In genomic region chr16:1154291-1154886, GRCh38 we compare ENCODE assay signal across 11 cellular contexts. TPM values are rescaled to one million over a fixed set of nuclear protein-coding genes. Genes with fewer than 3 reads are reported as not detected.
DNase-seq lines count a peak whose midpoint lies in the region; ATAC-seq and TF ChIP-seq lines count a peak whose summit lies in the region.
"Had no signal": no experiment of that assay in that cellular context is flagged by ENCODE, and none has a peak within 500 bp of the region (broad histone marks: within the 10 kb centered on the region; RNA-seq: fewer than 3 reads in every experiment).

No MANE protein-coding gene starts in this region.

- TF ChIP-seq CTCF in astrocyte of the spinal cord (IDR thresholded peaks at IDR 0.05; ENCODE audit: low read depth, low read length) (no peak), gastrocnemius medialis (IDR thresholded peaks at IDR 0.05 in 4 of 5, conservative IDR thresholded peaks at IDR 0.05 in 1 of 5) (no peak)

- intact Hi-C loops in gastrocnemius medialis (cut with DNase I; ENCODE audit: low total_unique reads), result no loop called here

- peak overlapping the region; percentile 22 to 68 (median 47) for H3K27ac ChIP-seq in gastrocnemius medialis

- H3K4me3 ChIP-seq in H7 (ENCODE audit: insufficient read depth, low read depth, low read length), result peak overlapping the region; percentile 42
- peak overlapping the region; percentile 38 for H3K4me3 ChIP-seq in astrocyte of the spinal cord (ENCODE audit: low read depth, low read length)
- H3K4me3 ChIP-seq in gastrocnemius medialis, result peak overlapping the region; percentile 2 to 34 (median 26)

- ATAC-seq in gastrocnemius medialis (no peak), GM21515 (IDR thresholded peaks at IDR 0.05; ENCODE audit: unreplicated experiment) (no peak)

- no peaks in the 10 kb centered on the region for H3K4me1 ChIP-seq in gastrocnemius medialis

- no peaks in the 10 kb centered on the region for H3K27me3 ChIP-seq in H7 (ENCODE audit: control insufficient read depth, insufficient read depth, low read length)
- H3K27me3 ChIP-seq in gastrocnemius medialis, result peaks cover 67 to 84% (median 83%) of the 10 kb centered on the region in 3 donors

- H3K36me3 ChIP-seq in H7 (replicated peaks; ENCODE audit: control insufficient read depth, insufficient read depth, low read length) (no peaks in the 10 kb centered on the region), gastrocnemius medialis (no peaks in the 10 kb centered on the region)

- DNase-seq in H7 (no peak), astrocyte of the spinal cord (ENCODE audit: low read depth, low spot score) (no peak), left kidney (ENCODE audit: low read depth, low spot score) (peak; percentile 68), gastrocnemius medialis (no peak), cerebellar nuclear complex (lab: John Stamatoyannopoulos, UW) (no peak), DMS79 (lab: John Stamatoyannopoulos, UW) (no peak), NOMO-1 (lab: John Stamatoyannopoulos, UW; ENCODE audit: unreplicated experiment in 2 of 2) (no peak)
- DNase-seq: activated CD4-positive, alpha-beta T cell treated with anti-CD3 and anti-CD28 coated beads, Interleukin-2, amount 50 U/mL, for 1 hour; hippocampal formation had no signal

- no peak for TF ChIP-seq POLR2A in gastrocnemius medialis (IDR thresholded peaks at IDR 0.05)

- no peaks in the 10 kb centered on the region for H3K9me3 ChIP-seq in gastrocnemius medialis

- in situ Hi-C loops in astrocyte of the spinal cord (cut with HindIII; ENCODE audit: low sequenced_read_pairs), result no loop called here
- in situ Hi-C loops in gastrocnemius medialis (cut with MboI; ENCODE audit: low sequenced_read_pairs in 4 of 4), result no loop called here

RNA-seq across cellular contexts. Expression of gene CACNA1H, which starts 1.5 kb away (rescaled TPM):
- 24.8 and 27.3 TPM in 2 replicates for total RNA-seq in H7 (2014; rRNA removed; shearing (Covaris generic))
- total RNA-seq in gastrocnemius medialis, result 10 to 100 TPM in 1 of 4 donors, 1 to 10 TPM in 3; 3.7 to 12.8 (median 4.5) TPM

RNA-seq across cellular contexts. Expression of gene C1QTNF8, which starts 58.3 kb away (rescaled TPM):
- not detected in 2 replicates for total RNA-seq in H7 (2014; rRNA removed; shearing (Covaris generic))
- not detected for total RNA-seq in gastrocnemius medialis
- total RNA-seq: Daoy had no signal
